In the genomic region with DNA sequence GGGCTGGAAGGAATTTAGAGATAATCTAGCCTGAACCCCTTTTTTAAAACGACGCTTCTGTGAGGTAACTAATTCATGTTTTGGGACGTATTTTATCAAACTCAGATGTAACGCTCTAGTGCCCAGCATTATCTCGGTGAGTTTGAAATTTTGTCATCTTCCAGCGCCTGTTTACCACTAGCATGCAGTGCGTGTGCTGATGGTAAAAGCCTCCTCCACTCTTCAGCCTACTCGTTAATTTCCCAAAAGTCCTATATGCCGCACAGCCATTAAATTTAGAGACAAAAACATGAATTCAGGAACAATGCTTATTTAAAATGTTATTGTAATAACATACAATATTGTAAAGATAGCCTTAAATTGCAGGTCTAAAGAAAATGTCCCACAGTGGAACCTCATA, we compare ENCODE assay signal across 1 cellular context.
A peak's percentile ranks its signal among the peaks of the same experiment; 100 is the strongest.
TF ChIP-seq lines count a peak whose summit lies in the region.

No MANE protein-coding gene starts in this region.

TF ChIP-seq in HepG2, 621 proteins besides CTCF, POLR2A, EP300 and RAD21 (continued from another document):
- TF ChIP-seq YY1 (IDR thresholded peaks at IDR 0.05; ENCODE audit: insufficient read depth, insufficient replicate concordance, low read depth, low read length) (peak; percentile 3), ELF1 (CRISPR knock-in tag; IDR thresholded peaks at IDR 0.05) (no peak), ZNF567 (CRISPR knock-in tag; IDR thresholded peaks at IDR 0.05; ENCODE audit: borderline replicate concordance) (no peak), HMG20B (CRISPR knock-in tag; conservative IDR thresholded peaks at IDR 0.05) (no peak), ZNF121 (CRISPR knock-in tag; IDR thresholded peaks at IDR 0.05) (no peak), KMT2B (CRISPR knock-in tag; IDR thresholded peaks at IDR 0.05) (0 out of 2 replicates have a peak, but pooled peaks have one; percentile 3), HOXA5 (CRISPR knock-in tag; IDR thresholded peaks at IDR 0.05) (no peak)
- TF ChIP-seq, protein P1, sequence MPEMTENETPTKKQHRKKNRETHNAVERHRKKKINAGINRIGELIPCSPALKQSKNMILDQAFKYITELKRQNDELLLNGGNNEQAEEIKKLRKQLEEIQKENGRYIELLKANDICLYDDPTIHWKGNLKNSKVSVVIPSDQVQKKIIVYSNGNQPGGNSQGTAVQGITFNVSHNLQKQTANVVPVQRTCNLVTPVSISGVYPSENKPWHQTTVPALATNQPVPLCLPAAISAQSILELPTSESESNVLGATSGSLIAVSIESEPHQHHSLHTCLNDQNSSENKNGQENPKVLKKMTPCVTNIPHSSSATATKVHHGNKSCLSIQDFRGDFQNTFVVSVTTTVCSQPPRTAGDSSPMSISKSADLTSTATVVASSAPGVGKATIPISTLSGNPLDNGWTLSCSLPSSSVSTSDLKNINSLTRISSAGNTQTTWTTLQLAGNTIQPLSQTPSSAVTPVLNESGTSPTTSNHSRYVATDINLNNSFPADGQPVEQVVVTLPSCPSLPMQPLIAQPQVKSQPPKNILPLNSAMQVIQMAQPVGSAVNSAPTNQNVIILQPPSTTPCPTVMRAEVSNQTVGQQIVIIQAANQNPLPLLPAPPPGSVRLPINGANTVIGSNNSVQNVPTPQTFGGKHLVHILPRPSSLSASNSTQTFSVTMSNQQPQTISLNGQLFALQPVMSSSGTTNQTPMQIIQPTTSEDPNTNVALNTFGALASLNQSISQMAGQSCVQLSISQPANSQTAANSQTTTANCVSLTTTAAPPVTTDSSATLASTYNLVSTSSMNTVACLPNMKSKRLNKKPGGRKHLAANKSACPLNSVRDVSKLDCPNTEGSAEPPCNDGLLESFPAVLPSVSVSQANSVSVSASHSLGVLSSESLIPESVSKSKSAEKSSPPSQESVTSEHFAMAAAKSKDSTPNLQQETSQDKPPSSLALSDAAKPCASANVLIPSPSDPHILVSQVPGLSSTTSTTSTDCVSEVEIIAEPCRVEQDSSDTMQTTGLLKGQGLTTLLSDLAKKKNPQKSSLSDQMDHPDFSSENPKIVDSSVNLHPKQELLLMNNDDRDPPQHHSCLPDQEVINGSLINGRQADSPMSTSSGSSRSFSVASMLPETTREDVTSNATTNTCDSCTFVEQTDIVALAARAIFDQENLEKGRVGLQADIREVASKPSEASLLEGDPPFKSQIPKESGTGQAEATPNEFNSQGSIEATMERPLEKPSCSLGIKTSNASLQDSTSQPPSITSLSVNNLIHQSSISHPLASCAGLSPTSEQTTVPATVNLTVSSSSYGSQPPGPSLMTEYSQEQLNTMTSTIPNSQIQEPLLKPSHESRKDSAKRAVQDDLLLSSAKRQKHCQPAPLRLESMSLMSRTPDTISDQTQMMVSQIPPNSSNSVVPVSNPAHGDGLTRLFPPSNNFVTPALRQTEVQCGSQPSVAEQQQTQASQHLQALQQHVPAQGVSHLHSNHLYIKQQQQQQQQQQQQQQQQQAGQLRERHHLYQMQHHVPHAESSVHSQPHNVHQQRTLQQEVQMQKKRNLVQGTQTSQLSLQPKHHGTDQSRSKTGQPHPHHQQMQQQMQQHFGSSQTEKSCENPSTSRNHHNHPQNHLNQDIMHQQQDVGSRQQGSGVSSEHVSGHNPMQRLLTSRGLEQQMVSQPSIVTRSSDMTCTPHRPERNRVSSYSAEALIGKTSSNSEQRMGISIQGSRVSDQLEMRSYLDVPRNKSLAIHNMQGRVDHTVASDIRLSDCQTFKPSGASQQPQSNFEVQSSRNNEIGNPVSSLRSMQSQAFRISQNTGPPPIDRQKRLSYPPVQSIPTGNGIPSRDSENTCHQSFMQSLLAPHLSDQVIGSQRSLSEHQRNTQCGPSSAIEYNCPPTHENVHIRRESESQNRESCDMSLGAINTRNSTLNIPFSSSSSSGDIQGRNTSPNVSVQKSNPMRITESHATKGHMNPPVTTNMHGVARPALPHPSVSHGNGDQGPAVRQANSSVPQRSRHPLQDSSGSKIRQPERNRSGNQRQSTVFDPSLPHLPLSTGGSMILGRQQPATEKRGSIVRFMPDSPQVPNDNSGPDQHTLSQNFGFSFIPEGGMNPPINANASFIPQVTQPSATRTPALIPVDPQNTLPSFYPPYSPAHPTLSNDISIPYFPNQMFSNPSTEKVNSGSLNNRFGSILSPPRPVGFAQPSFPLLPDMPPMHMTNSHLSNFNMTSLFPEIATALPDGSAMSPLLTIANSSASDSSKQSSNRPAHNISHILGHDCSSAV (CRISPR knock-in tag; IDR thresholded peaks at IDR 0.05; ENCODE audit: borderline replicate concordance) = no peak
- TF ChIP-seq, protein P2, sequence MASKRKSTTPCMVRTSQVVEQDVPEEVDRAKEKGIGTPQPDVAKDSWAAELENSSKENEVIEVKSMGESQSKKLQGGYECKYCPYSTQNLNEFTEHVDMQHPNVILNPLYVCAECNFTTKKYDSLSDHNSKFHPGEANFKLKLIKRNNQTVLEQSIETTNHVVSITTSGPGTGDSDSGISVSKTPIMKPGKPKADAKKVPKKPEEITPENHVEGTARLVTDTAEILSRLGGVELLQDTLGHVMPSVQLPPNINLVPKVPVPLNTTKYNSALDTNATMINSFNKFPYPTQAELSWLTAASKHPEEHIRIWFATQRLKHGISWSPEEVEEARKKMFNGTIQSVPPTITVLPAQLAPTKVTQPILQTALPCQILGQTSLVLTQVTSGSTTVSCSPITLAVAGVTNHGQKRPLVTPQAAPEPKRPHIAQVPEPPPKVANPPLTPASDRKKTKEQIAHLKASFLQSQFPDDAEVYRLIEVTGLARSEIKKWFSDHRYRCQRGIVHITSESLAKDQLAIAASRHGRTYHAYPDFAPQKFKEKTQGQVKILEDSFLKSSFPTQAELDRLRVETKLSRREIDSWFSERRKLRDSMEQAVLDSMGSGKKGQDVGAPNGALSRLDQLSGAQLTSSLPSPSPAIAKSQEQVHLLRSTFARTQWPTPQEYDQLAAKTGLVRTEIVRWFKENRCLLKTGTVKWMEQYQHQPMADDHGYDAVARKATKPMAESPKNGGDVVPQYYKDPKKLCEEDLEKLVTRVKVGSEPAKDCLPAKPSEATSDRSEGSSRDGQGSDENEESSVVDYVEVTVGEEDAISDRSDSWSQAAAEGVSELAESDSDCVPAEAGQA (IDR thresholded peaks at IDR 0.05; ENCODE audit: low read depth) = no peak
- TF ChIP-seq, protein P2 (CRISPR knock-in tag; IDR thresholded peaks at IDR 0.05; ENCODE audit: borderline replicate concordance) = no peak
- TF ChIP-seq, protein P3, sequence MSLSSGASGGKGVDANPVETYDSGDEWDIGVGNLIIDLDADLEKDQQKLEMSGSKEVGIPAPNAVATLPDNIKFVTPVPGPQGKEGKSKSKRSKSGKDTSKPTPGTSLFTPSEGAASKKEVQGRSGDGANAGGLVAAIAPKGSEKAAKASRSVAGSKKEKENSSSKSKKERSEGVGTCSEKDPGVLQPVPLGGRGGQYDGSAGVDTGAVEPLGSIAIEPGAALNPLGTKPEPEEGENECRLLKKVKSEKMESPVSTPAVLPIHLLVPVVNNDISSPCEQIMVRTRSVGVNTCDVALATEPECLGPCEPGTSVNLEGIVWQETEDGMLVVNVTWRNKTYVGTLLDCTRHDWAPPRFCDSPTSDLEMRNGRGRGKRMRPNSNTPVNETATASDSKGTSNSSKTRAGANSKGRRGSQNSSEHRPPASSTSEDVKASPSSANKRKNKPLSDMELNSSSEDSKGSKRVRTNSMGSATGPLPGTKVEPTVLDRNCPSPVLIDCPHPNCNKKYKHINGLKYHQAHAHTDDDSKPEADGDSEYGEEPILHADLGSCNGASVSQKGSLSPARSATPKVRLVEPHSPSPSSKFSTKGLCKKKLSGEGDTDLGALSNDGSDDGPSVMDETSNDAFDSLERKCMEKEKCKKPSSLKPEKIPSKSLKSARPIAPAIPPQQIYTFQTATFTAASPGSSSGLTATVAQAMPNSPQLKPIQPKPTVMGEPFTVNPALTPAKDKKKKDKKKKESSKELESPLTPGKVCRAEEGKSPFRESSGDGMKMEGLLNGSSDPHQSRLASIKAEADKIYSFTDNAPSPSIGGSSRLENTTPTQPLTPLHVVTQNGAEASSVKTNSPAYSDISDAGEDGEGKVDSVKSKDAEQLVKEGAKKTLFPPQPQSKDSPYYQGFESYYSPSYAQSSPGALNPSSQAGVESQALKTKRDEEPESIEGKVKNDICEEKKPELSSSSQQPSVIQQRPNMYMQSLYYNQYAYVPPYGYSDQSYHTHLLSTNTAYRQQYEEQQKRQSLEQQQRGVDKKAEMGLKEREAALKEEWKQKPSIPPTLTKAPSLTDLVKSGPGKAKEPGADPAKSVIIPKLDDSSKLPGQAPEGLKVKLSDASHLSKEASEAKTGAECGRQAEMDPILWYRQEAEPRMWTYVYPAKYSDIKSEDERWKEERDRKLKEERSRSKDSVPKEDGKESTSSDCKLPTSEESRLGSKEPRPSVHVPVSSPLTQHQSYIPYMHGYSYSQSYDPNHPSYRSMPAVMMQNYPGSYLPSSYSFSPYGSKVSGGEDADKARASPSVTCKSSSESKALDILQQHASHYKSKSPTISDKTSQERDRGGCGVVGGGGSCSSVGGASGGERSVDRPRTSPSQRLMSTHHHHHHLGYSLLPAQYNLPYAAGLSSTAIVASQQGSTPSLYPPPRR (CRISPR knock-in tag; IDR thresholded peaks at IDR 0.05; ENCODE audit: borderline replicate concordance) = no peak
- TF ChIP-seq, protein P4, sequence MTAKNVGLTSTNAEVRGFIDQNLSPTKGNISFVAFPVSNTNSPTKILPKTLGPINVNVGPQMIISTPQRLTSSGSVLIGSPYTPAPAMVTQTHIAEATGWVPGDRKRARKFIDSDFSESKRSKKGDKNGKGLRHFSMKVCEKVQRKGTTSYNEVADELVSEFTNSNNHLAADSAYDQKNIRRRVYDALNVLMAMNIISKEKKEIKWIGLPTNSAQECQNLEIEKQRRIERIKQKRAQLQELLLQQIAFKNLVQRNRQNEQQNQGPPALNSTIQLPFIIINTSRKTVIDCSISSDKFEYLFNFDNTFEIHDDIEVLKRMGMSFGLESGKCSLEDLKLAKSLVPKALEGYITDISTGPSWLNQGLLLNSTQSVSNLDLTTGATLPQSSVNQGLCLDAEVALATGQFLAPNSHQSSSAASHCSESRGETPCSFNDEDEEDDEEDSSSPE (CRISPR knock-in tag; IDR thresholded peaks at IDR 0.05) = no peak
- TF ChIP-seq, protein P5, sequence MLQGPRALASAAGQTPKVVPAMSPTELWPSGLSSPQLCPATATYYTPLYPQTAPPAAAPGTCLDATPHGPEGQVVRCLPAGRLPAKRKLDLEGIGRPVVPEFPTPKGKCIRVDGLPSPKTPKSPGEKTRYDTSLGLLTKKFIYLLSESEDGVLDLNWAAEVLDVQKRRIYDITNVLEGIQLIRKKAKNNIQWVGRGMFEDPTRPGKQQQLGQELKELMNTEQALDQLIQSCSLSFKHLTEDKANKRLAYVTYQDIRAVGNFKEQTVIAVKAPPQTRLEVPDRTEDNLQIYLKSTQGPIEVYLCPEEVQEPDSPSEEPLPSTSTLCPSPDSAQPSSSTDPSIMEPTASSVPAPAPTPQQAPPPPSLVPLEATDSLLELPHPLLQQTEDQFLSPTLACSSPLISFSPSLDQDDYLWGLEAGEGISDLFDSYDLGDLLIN (CRISPR knock-in tag; IDR thresholded peaks at IDR 0.05; ENCODE audit: borderline replicate concordance) = no peak
- TF ChIP-seq, protein P6, sequence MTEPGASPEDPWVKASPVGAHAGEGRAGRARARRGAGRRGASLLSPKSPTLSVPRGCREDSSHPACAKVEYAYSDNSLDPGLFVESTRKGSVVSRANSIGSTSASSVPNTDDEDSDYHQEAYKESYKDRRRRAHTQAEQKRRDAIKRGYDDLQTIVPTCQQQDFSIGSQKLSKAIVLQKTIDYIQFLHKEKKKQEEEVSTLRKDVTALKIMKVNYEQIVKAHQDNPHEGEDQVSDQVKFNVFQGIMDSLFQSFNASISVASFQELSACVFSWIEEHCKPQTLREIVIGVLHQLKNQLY (CRISPR knock-in tag; IDR thresholded peaks at IDR 0.05) = no peak
